Comparison of ENCODE assay signal across 9 cellular contexts in the genomic region with DNA sequence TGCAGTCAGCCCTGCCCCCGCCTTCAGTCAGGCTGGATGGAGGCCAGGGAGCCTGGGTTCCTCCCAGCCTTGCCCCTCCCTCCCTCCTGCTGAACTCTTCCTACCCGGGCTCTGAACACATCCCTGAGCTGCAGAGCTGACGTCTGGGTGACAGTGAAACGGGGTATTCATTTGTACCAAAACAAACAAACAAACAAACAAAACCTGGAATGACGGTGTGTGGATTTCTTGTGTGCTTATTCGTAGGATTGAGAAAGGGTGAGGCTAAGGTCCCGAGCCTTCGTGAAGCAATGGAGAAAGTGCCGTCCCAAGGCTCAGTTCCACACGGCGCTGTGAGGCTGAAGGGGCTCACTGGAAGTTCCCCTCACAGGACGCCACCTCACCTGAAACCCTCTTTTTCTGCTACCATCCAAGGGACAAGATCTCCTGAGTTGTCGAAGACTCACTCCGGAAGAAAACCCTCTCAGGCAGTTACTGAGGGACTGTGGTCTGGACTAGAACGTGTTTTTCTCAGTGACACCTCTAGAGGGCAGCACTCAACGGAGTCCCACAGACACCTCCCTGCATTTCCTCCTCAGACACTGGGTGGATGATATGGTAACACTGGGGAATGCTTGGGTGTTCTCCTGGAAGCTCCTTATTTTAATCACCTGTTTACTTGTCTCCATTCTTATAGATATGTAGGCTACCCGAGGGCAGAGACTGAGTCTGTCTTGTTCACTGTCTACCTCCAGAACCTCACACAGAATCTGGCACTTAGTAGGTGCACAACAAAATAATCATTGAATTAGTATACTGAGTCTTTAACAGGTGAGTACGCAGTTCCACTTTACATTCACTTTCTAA. TPM values are rescaled to one million over a fixed set of nuclear protein-coding genes. Genes with fewer than 3 reads are reported as not detected.
A peak's percentile ranks its signal among the peaks of the same experiment; 100 is the strongest.
DNase-seq lines count a peak whose midpoint lies in the region; ATAC-seq and TF ChIP-seq lines count a peak whose summit lies in the region.
"Had no signal": no experiment of that assay in that cellular context is flagged by ENCODE, and none has a peak within 500 bp of the region (broad histone marks: within the 10 kb centered on the region; RNA-seq: fewer than 3 reads in every experiment).

No MANE protein-coding gene starts in this region.

- peak; percentile 99 for ATAC-seq in HG02938 (IDR thresholded peaks at IDR 0.05; ENCODE audit: unreplicated experiment)

- peak; percentile 76 for TF ChIP-seq CTCF in astrocyte of the spinal cord (IDR thresholded peaks at IDR 0.05; ENCODE audit: low read depth, low read length)

- DNase-seq in NK-92 treated with Interleukin-12 subunit alpha and Interleukin-12 subunit beta, amount 100 ng/mL, for 24 hours (lab: John Stamatoyannopoulos, UW): peak; percentile 27
- DNase-seq in NK-92 (lab: John Stamatoyannopoulos, UW; ENCODE audit: unreplicated experiment) (no peak), NCI-H146 treated with DMSO at 0.1 percent for 48 hours (lab: John Stamatoyannopoulos, UW; ENCODE audit: unreplicated experiment) (peak; percentile 71), T-helper 22 cell (ENCODE audit: low read depth) (peak; percentile 17), astrocyte of the spinal cord (ENCODE audit: low read depth, low spot score) (peak; percentile 57)

- H3K9ac ChIP-seq in skeletal muscle satellite cell (ENCODE audit: low read depth, low read length): peak overlapping the region; percentile 69
- H3K9ac ChIP-seq: BLaER1 treated with 17β-estradiol and CSF1 and Interleukin-3, amounts not matched to agents 10 nM and 100 nM had no signal

- H3K4me3 ChIP-seq in astrocyte of the spinal cord (ENCODE audit: low read depth, low read length) (peak overlapping the region; percentile 47), iPS-11a (ENCODE audit: low read depth, low read length) (peak overlapping the region; percentile 18), skeletal muscle satellite cell (ENCODE audit: low read length) (peak overlapping the region; percentile 73)
- H3K4me3 ChIP-seq: BLaER1 treated with 17β-estradiol and CSF1 and Interleukin-3, amounts not matched to agents 10 nM and 100 nM had no signal

- peaks cover 12% of the 10 kb centered on the region for H3K4me1 ChIP-seq in skeletal muscle satellite cell (ENCODE audit: control insufficient read depth, insufficient read depth, low read length)

- no peaks in the 10 kb centered on the region for H3K36me3 ChIP-seq in skeletal muscle satellite cell (ENCODE audit: insufficient read depth, low read length)
- H3K36me3 ChIP-seq: BLaER1 treated with 17β-estradiol and CSF1 and Interleukin-3, amounts not matched to agents 10 nM and 100 nM had no signal

- no peaks in the 10 kb centered on the region for H3K9me3 ChIP-seq in skeletal muscle satellite cell (replicated peaks; ENCODE audit: low read length)
- H3K9me3 ChIP-seq: BLaER1 treated with 17β-estradiol and CSF1 and Interleukin-3, amounts not matched to agents 10 nM and 100 nM had no signal

- no peaks in the 10 kb centered on the region for H3K27me3 ChIP-seq in skeletal muscle satellite cell (ENCODE audit: control insufficient read depth, insufficient read depth, low read length)

- in situ Hi-C loops in astrocyte of the spinal cord (cut with HindIII; ENCODE audit: low sequenced_read_pairs): no loop called here

- H3K4me2 ChIP-seq in skeletal muscle satellite cell (ENCODE audit: low read length): peak overlapping the region; percentile 87
- H3K4me2 ChIP-seq: BLaER1 treated with 17β-estradiol and CSF1 and Interleukin-3, amounts not matched to agents 10 nM and 100 nM had no signal

RNA-seq across cellular contexts. Expression of gene GSTA3, which starts 27.3 kb away (rescaled TPM):
- total RNA-seq in skeletal muscle satellite cell (2012; rRNA removed): not detected in 2 replicates

RNA-seq across cellular contexts. Expression of gene GSTA5, which starts 41.6 kb away (rescaled TPM):
- total RNA-seq in skeletal muscle satellite cell (2012; rRNA removed): not detected in 2 replicates

Comparison
In these comparisons a context has a peak if more than half of its experiments do, and no peak if none do; other contexts are left out.
1. H3K4me3 ChIP-seq: peak in every context shown above with its lines; median percentile 73 in skeletal muscle satellite cell; 47 in astrocyte of the spinal cord; 18 in iPS-11a.